Comparison of ENCODE assay signal across 8 cellular contexts in the genomic region with DNA sequence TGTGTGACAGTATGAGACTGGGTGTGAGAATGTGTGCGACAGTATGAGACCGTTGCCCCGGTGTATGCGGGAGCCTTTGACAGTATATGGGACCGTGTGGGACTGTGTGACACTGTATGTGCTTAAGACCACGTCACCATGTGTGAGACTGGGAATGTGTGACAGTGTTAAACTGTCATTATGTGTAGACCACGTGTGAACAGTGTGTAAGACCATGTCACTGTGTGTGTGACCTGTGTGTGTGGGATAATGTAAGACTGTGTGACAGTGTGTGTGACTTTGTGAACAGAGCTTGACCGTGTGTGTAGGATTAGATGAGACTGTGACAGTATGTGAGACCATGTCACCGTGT. TPM values are rescaled to one million over a fixed set of nuclear protein-coding genes. Genes with fewer than 3 reads are reported as not detected.
DNase-seq lines count a peak whose midpoint lies in the region; ATAC-seq, FAIRE-seq and TF ChIP-seq lines count a peak whose summit lies in the region.

No MANE protein-coding gene starts in this region.

- POLR2A ChIA-PET in GM12878 (lab: Charles Lee) = no interaction called here

- intact Hi-C loops in GM12878 (cut with micrococcal nuclease; ENCODE audit: unreplicated experiment) = no loop called here

- RAD21 ChIA-PET in GM12878 (lab: Charles Lee; ENCODE audit: unreplicated experiment) = no interaction called here

- peaks cover 5% of the 10 kb centered on the region; the same call in 1 of the 2 replicates for H3K79me2 ChIP-seq in GM12878 (ENCODE audit: control insufficient read depth, insufficient read depth, low read length)

- WGBS in GM12878 (ENCODE audit: insufficient coverage, insufficient replicate concordance, low lambda C conversion rate, missing lambda C conversion rate) = 61% methylated on average over 9 of the region's 9 CpGs

- H3K9me3 ChIP-seq in BLaER1 treated with 17β-estradiol and CSF1 and Interleukin-3, amounts not matched to agents 10 nM and 100 nM (replicated peaks in 1 of 11) = peaks cover 79 to 89% (median 86%) of the 10 kb centered on the region in 11 experiments
- peaks cover 8% of the 10 kb centered on the region; the same call in 2 of the 3 replicates for H3K9me3 ChIP-seq in GM12878 (replicated peaks; ENCODE audit: control insufficient read depth, insufficient read depth, low read length)
- H3K9me3 ChIP-seq in mucosa of rectum (ENCODE audit: control insufficient read depth in 2 of 2, low read length in 2 of 2) = peaks cover 30 to 34% of the 10 kb centered on the region in 2 donors

- in situ Hi-C loops in GM12878 (cut with MboI) = no loop called here

- H2AFZ ChIP-seq in GM12878 (ENCODE audit: control insufficient read depth, low read depth, low read length) = peak overlapping the region; percentile 98

- peaks cover 61 to 70% (median 68%) of the 10 kb centered on the region in 11 experiments for H3K36me3 ChIP-seq in BLaER1 treated with 17β-estradiol and CSF1 and Interleukin-3, amounts not matched to agents 10 nM and 100 nM
- no peaks in the 10 kb centered on the region for H3K36me3 ChIP-seq in GM12878 (ENCODE audit: control insufficient read depth in 2 of 2, insufficient read depth in 2 of 2, low read length in 1 of 2)
- H3K36me3 ChIP-seq in mucosa of rectum (ENCODE audit: control insufficient read depth in 2 of 2, insufficient read depth in 2 of 2, low read length in 2 of 2) = peaks cover 19 to 28% of the 10 kb centered on the region in 2 donors

- H3K27ac ChIP-seq in BLaER1 treated with 17β-estradiol and CSF1 and Interleukin-3, amounts not matched to agents 10 nM and 100 nM = peak overlapping the region in 10 of 11 experiments; percentile 89 to 99 (median 97); a peak in 21 of 22 replicates
- peak overlapping the region; percentile 2; the same call in 1 of the 2 replicates for H3K27ac ChIP-seq in GM12878 (ENCODE audit: control insufficient read depth, insufficient read depth)
- no peak overlapping the region for H3K27ac ChIP-seq in mucosa of rectum (ENCODE audit: low read depth in 2 of 2, low read length in 2 of 2)

- TF ChIP-seq CTCF in GM12878 (IDR thresholded peaks at IDR 0.05 in 2 of 3, conservative IDR thresholded peaks at IDR 0.05 in 1 of 3; ENCODE audit: control insufficient read depth in 2 of 3, extremely low read depth in 1 of 3, insufficient read depth in 1 of 3, low read depth in 3 of 3, low read length in 3 of 3) = no peak

- SMC1A ChIA-PET in GM12878 (lab: Charles Lee; ENCODE audit: uncharacterized antibody, unreplicated experiment) = no interaction called here

- FAIRE-seq in GM12878 (lab: Jason Lieb, UNC) = no peak

- no TSS peak for BruUV-seq in GM12878 (replicated peaks; lab: Mats Ljungman, UMichigan)

- peak overlapping the region; percentile 79 to 94 (median 88) for H3K4me2 ChIP-seq in BLaER1 treated with 17β-estradiol and CSF1 and Interleukin-3, amounts not matched to agents 10 nM and 100 nM
- H3K4me2 ChIP-seq in GM12878 (ENCODE audit: control insufficient read depth, insufficient read depth) = peak overlapping the region; percentile 95

- CTCF ChIA-PET in GM12878 (lab: Yijun Ruan, JAX) = no interaction called here

- no peak for TF ChIP-seq RAD21 in GM12878 (IDR thresholded peaks at IDR 0.05; ENCODE audit: insufficient read depth, low read depth, low read length)

- TF ChIP-seq POLR2A in GM12878 (IDR thresholded peaks at IDR 0.05; ENCODE audit: low read depth, low read length) = no peak

- peaks cover 12 to 22% (median 19%) of the 10 kb centered on the region in 10 experiments; a peak in 19 of 20 replicates for H3K4me1 ChIP-seq in BLaER1 treated with 17β-estradiol and CSF1 and Interleukin-3, amounts not matched to agents 10 nM and 100 nM
- H3K4me1 ChIP-seq in GM12878 (ENCODE audit: control insufficient read depth, insufficient read depth, low read length) (peaks cover 3% of the 10 kb centered on the region), mucosa of rectum (ENCODE audit: control insufficient read depth in 2 of 2, insufficient read depth in 2 of 2, low read length in 2 of 2) (peaks cover 6% of the 10 kb centered on the region in 2 donors)

- no peak for TF ChIP-seq EP300 in GM12878 (IDR thresholded peaks at IDR 0.05; ENCODE audit: borderline replicate concordance in 1 of 2, control insufficient read depth in 1 of 2, low read depth in 2 of 2, low read length in 2 of 2)

- no peaks in the 10 kb centered on the region for H4K20me1 ChIP-seq in BLaER1 treated with 17β-estradiol and CSF1 and Interleukin-3, amounts not matched to agents 10 nM and 100 nM
- no peaks in the 10 kb centered on the region for H4K20me1 ChIP-seq in GM12878 (ENCODE audit: control insufficient read depth, insufficient read depth)

- H3K9ac ChIP-seq in BLaER1 treated with 17β-estradiol and CSF1 and Interleukin-3, amounts not matched to agents 10 nM and 100 nM = peak overlapping the region; percentile 88 to 99 (median 95)
- H3K9ac ChIP-seq in GM12878 (ENCODE audit: control insufficient read depth, insufficient read depth, low read length) = peak overlapping the region; percentile 90
- H3K9ac ChIP-seq in mucosa of rectum (ENCODE audit: low read depth in 1 of 2, low read length in 2 of 2) = peak overlapping the region; percentile 76 to 82

- H3K4me3 ChIP-seq in BLaER1 treated with 17β-estradiol and CSF1 and Interleukin-3, amounts not matched to agents 10 nM and 100 nM = peak overlapping the region; percentile 67 to 86 (median 75)
- peak overlapping the region; percentile 95 for H3K4me3 ChIP-seq in GM12878
- peak overlapping the region; percentile 88 to 97 for H3K4me3 ChIP-seq in mucosa of rectum (ENCODE audit: low read length in 2 of 2)

- H3K27me3 ChIP-seq in BLaER1 treated with 17β-estradiol and CSF1 and Interleukin-3, amounts not matched to agents 10 nM and 100 nM = no peaks in the 10 kb centered on the region
- H3K27me3 ChIP-seq in GM12878 (replicated peaks in 1 of 2; ENCODE audit: control insufficient read depth in 2 of 2, insufficient read depth in 2 of 2, low read length in 1 of 2) (no peaks in the 10 kb centered on the region), mucosa of rectum (ENCODE audit: control insufficient read depth in 2 of 2, insufficient read depth in 2 of 2, low read length in 2 of 2) (no peaks in the 10 kb centered on the region)

- DNase-seq in GM12878 (ENCODE audit: low read depth, low spot score) (no peak), putamen (ENCODE audit: low spot score) (no peak), DMS 273 (lab: John Stamatoyannopoulos, UW; ENCODE audit: unreplicated experiment) (no peak), NCI-H226 (no peak)
- no peak for DNase-seq in NK-92 treated with Interleukin-12 subunit alpha and Interleukin-12 subunit beta, amount 100 ng/mL, for 24 hours (lab: John Stamatoyannopoulos, UW)

- ATAC-seq in HG03520 (IDR thresholded peaks at IDR 0.05; ENCODE audit: unreplicated experiment) (peak; percentile 15), GM12878 (no peak)

TF ChIP-seq in GM12878, 131 proteins besides CTCF, POLR2A, EP300 and RAD21:
- no peak for TF ChIP-seq TBL1XR1 (IDR thresholded peaks at IDR 0.05; ENCODE audit: low read depth, low read length)
- TF ChIP-seq IKZF2 (IDR thresholded peaks at IDR 0.05) = 0 out of 4 replicates have a peak, but pooled peaks of 1 of the 2 experiments have one; percentile 4

RNA-seq across cellular contexts. Expression of gene ZNF583, which starts 0.5 kb away (rescaled TPM):
- total RNA-seq in GM12878 (2013; cell fraction: nucleolus; rRNA removed) = 14.9 and 17.1 TPM in 2 replicates
- total RNA-seq in GM12878 (2014; rRNA removed) (1.0 and 1.2 TPM in 2 replicates), GM12878 (2014; rRNA removed; fragmentation: Illumina TruSeq; extraction: Trizol) (2.4 and 3.1 TPM in 2 replicates), GM12878 (2021) (1.6 and 1.8 TPM in 2 replicates)
- polyA plus RNA-seq in GM12878 (2011; ENCODE audit: low read depth) = 0.60 TPM
- polyA plus RNA-seq in GM12878 (2011; rRNA removed) (1.4 and 2.5 TPM in 2 replicates), GM12878 (2014; fragmentation: Illumina TruSeq; extraction: Trizol) (1.4 and 2.0 TPM in 2 replicates), GM12878 (2014; fragmentation: Nextera tagmentation; extraction: Ambion mirVana) (under 1 TPM; 0.40 to 0.60 TPM), GM12878 (2014; rRNA removed) (0.54 and 1.3 TPM in 2 replicates), GM12878 (2016; fragmentation: Nextera tagmentation; extraction: Ambion mirVana) (1 to 10 TPM; 2.2 to 2.7 TPM)
- polyA plus RNA-seq in GM12878 (2011; cell fraction: cytosol; rRNA removed) = 0.28 and 0.43 TPM in 2 replicates
- polyA plus RNA-seq in GM12878 (2011; cell fraction: nucleus; rRNA removed) = 0.78 and 0.90 TPM in 2 replicates
- polyA plus RNA-seq in GM12878 (2012) = 1.6 and 1.7 TPM in 2 replicates
- polyA minus RNA-seq in GM12878 (2011; rRNA and poly(A)+ RNA removed) = 1.8 and 3.0 TPM in 2 replicates
- polyA minus RNA-seq in GM12878 (2011; cell fraction: cytosol; rRNA and poly(A)+ RNA removed) = 0.21 and 0.94 TPM in 2 replicates
- polyA minus RNA-seq in GM12878 (2011; cell fraction: nucleus; rRNA and poly(A)+ RNA removed) = 2.2 and 3.7 TPM in 2 replicates

RNA-seq across cellular contexts. Expression of gene ZNF582, which starts 11.3 kb away (rescaled TPM):
- total RNA-seq in GM12878 (2013; cell fraction: nucleolus; rRNA removed) = 1.3 and 2.6 TPM in 2 replicates
- total RNA-seq in GM12878 (2014; rRNA removed) = 0.38 and 0.85 TPM in 2 replicates
- 0.32 and 0.76 TPM in 2 replicates for total RNA-seq in GM12878 (2014; rRNA removed; fragmentation: Illumina TruSeq; extraction: Trizol)
- total RNA-seq in GM12878 (2021) = 0.44 and 0.90 TPM in 2 replicates
- polyA plus RNA-seq in GM12878 (2011; ENCODE audit: low read depth) = 0.81 TPM
- polyA plus RNA-seq in GM12878 (2011; rRNA removed) = 0.73 and 0.88 TPM in 2 replicates
- 0.16 and 0.50 TPM in 2 replicates for polyA plus RNA-seq in GM12878 (2011; cell fraction: cytosol; rRNA removed)
- 0.99 and 1.3 TPM in 2 replicates for polyA plus RNA-seq in GM12878 (2011; cell fraction: nucleus; rRNA removed)
- polyA plus RNA-seq in GM12878 (2012) = 0.79 and 1.2 TPM in 2 replicates
- 0.60 and 1.1 TPM in 2 replicates for polyA plus RNA-seq in GM12878 (2014; fragmentation: Illumina TruSeq; extraction: Trizol)
- polyA plus RNA-seq in GM12878 (2014; fragmentation: Nextera tagmentation; extraction: Ambion mirVana) = under 1 TPM in 1 of 2 experiments, not detected in 1; 0.37 TPM
- 0.58 and 1.4 TPM in 2 replicates for polyA plus RNA-seq in GM12878 (2014; rRNA removed)
- 1 to 10 TPM; 1.3 to 1.4 TPM for polyA plus RNA-seq in GM12878 (2016; fragmentation: Nextera tagmentation; extraction: Ambion mirVana)
- polyA minus RNA-seq in GM12878 (2011; rRNA and poly(A)+ RNA removed) = 0.59 and 0.77 TPM in 2 replicates
- 1.3 TPM in 1 of 2 replicates, not detected in the other for polyA minus RNA-seq in GM12878 (2011; cell fraction: cytosol; rRNA and poly(A)+ RNA removed)
- 0.24 and 0.96 TPM in 2 replicates for polyA minus RNA-seq in GM12878 (2011; cell fraction: nucleus; rRNA and poly(A)+ RNA removed)

Comparison
In these comparisons a context has a peak if more than half of its experiments do, and no peak if none do; other contexts are left out.
1. H3K27ac ChIP-seq: peak in BLaER1 treated with 17β-estradiol and CSF1 and Interleukin-3, amounts not matched to agents 10 nM and 100 nM (10 of 11) and GM12878 (single experiment); none in mucosa of rectum (0 of 2).
2. Peak in every context shown above with its lines, with median percentiles within 50 percentile points of each other: H3K4me3 ChIP-seq and H3K9ac ChIP-seq.